ENCODE assay signal across 8 cellular contexts in the genomic region with DNA sequence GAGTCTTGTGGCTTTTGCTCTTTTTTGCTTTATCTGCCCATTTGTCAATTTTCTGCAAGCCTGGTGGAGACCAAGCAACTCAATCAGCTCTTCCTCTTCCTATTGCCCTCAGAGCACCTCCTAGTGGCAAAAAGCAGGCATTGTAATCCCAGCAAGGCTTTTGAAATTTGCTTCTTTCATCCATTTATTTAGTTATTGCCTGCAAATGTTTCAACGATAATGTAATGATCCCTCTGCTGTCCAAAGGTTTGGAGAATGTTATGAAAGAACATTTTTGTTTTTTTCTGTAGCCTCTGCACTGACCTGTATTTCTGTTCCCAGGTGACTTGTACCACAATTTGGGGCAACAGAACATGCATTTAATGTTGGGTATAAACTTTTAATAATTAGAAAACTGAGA.
A peak's percentile ranks its signal among the peaks of the same experiment; 100 is the strongest.
DNase-seq lines count a peak whose midpoint lies in the region; ATAC-seq and TF ChIP-seq lines count a peak whose summit lies in the region.

No MANE protein-coding gene starts in this region.

- peaks cover 2% of the 10 kb centered on the region for H3K4me1 Mint-ChIP-seq in activated naive CD8-positive, alpha-beta T cell treated with anti-CD3 and anti-CD28 coated beads, Interleukin-2, amount 50 U/mL, for 24 hours
- H3K4me1 Mint-ChIP-seq in T-helper 2 cell treated with Interferon-gamma antibody and Interleukin-4, amounts not matched to agents 5 μg/mL and 100 μg/mL, for 36 hours (ENCODE audit: low read depth): peaks cover 7% of the 10 kb centered on the region

- no peak for TF ChIP-seq CTCF in lower leg skin (IDR thresholded peaks at IDR 0.05)

- H3K36me3 Mint-ChIP-seq in activated naive CD8-positive, alpha-beta T cell treated with anti-CD3 and anti-CD28 coated beads, Interleukin-2, amount 50 U/mL, for 24 hours (ENCODE audit: low read depth): no peaks in the 10 kb centered on the region
- no peaks in the 10 kb centered on the region for H3K36me3 Mint-ChIP-seq in T-helper 2 cell treated with Interferon-gamma antibody and Interleukin-4, amounts not matched to agents 5 μg/mL and 100 μg/mL, for 36 hours (ENCODE audit: low read depth)

- intact Hi-C loops in lower leg skin (cut with DNase I; ENCODE audit: low total_unique reads): no loop called here

- no peak overlapping the region for H3K4me3 Mint-ChIP-seq in activated naive CD8-positive, alpha-beta T cell treated with anti-CD3 and anti-CD28 coated beads, Interleukin-2, amount 50 U/mL, for 24 hours
- H3K4me3 Mint-ChIP-seq in T-helper 2 cell treated with Interferon-gamma antibody and Interleukin-4, amounts not matched to agents 5 μg/mL and 100 μg/mL, for 36 hours: no peak overlapping the region

- H3K4me3 ChIP-seq in lower leg skin (ENCODE audit: low read depth, poor library complexity, severe bottlenecking): no peak overlapping the region

- H3K27me3 Mint-ChIP-seq in activated naive CD8-positive, alpha-beta T cell treated with anti-CD3 and anti-CD28 coated beads, Interleukin-2, amount 50 U/mL, for 24 hours: no peaks in the 10 kb centered on the region
- peaks cover 9% of the 10 kb centered on the region for H3K27me3 Mint-ChIP-seq in T-helper 2 cell treated with Interferon-gamma antibody and Interleukin-4, amounts not matched to agents 5 μg/mL and 100 μg/mL, for 36 hours (ENCODE audit: low read depth)

- ATAC-seq in GM18508 (IDR thresholded peaks at IDR 0.05; ENCODE audit: insufficient read depth, unreplicated experiment): peak; percentile 76
- no peak for ATAC-seq in activated naive CD8-positive, alpha-beta T cell treated with anti-CD3 and anti-CD28 coated beads, Interleukin-2, amount 50 U/mL, for 24 hours

- DNase-seq in CMK (ENCODE audit: low read depth) (peak; percentile 24), Kasumi-1 (lab: John Stamatoyannopoulos, UW) (peak; percentile 59 to 61), lung microvascular endothelial cell (ENCODE audit: low read depth in 2 of 2) (peak; percentile 40 to 54), lower leg skin (ENCODE audit: low spot score in 2 of 2) (no peak), HCEC 1CT (no peak)
- DNase-seq in activated naive CD8-positive, alpha-beta T cell treated with anti-CD3 and anti-CD28 coated beads, Interleukin-2, amount 50 U/mL, for 24 hours: peak; percentile 6
- DNase-seq in T-helper 2 cell treated with Interferon-gamma antibody and Interleukin-4, amounts not matched to agents 5 μg/mL and 100 μg/mL, for 36 hours (ENCODE audit: low spot score): no peak

- TF ChIP-seq POLR2A in lower leg skin (IDR thresholded peaks at IDR 0.05): no peak

- 65 to 74% methylated on average over 1 of the region's 1 CpG for WGBS in lower leg skin, 2 donors

- no peaks in the 10 kb centered on the region for H3K9me3 Mint-ChIP-seq in activated naive CD8-positive, alpha-beta T cell treated with anti-CD3 and anti-CD28 coated beads, Interleukin-2, amount 50 U/mL, for 24 hours
- no peaks in the 10 kb centered on the region for H3K9me3 Mint-ChIP-seq in T-helper 2 cell treated with Interferon-gamma antibody and Interleukin-4, amounts not matched to agents 5 μg/mL and 100 μg/mL, for 36 hours

- no peak overlapping the region for H3K27ac Mint-ChIP-seq in activated naive CD8-positive, alpha-beta T cell treated with anti-CD3 and anti-CD28 coated beads, Interleukin-2, amount 50 U/mL, for 24 hours
- H3K27ac Mint-ChIP-seq in T-helper 2 cell treated with Interferon-gamma antibody and Interleukin-4, amounts not matched to agents 5 μg/mL and 100 μg/mL, for 36 hours: no peak overlapping the region

Comparison
In these comparisons a context has a peak if more than half of its experiments do, and no peak if none do; other contexts are left out.
1. DNase-seq: peak in CMK (single experiment), Kasumi-1 (2 of 2), activated naive CD8-positive, alpha-beta T cell treated with anti-CD3 and anti-CD28 coated beads, Interleukin-2, amount 50 U/mL, for 24 hours (single experiment) and lung microvascular endothelial cell (2 of 2); none in lower leg skin (0 of 2), HCEC 1CT (single experiment) and T-helper 2 cell treated with Interferon-gamma antibody and Interleukin-4, amounts not matched to agents 5 μg/mL and 100 μg/mL, for 36 hours (single experiment).